ENCODE assay signal across 9 cellular contexts in genomic region chr14:99899578-99900178, GRCh38.
A peak's percentile ranks its signal among the peaks of the same experiment; 100 is the strongest.
DNase-seq lines count a peak whose midpoint lies in the region; ATAC-seq, FAIRE-seq and TF ChIP-seq lines count a peak whose summit lies in the region.
"Had no signal": no experiment of that assay in that cellular context is flagged by ENCODE, and none has a peak within 500 bp of the region (broad histone marks: within the 10 kb centered on the region; RNA-seq: fewer than 3 reads in every experiment).

No MANE protein-coding gene starts in this region.

- H3K4me3 ChIP-seq in foreskin fibroblast (ENCODE audit: low read depth in 1 of 2, low read length in 2 of 2): no peak overlapping the region
- H3K4me3 ChIP-seq in aorta (ENCODE audit: low read length in 2 of 2): no peak overlapping the region
- H3K4me3 ChIP-seq: SJSA1 had no signal

- DNase-seq in GM03348 (ENCODE audit: low spot score): peak; percentile 42
- DNase-seq in RKO (ENCODE audit: low spot score): peak; percentile 49
- peak in 1 of 2 donors; percentile 65 for DNase-seq in foreskin fibroblast
- no peak for DNase-seq in stimulated activated CD8-positive, alpha-beta memory T cell treated with anti-CD3 and anti-CD28 coated beads, Interleukin-4, amount 100 ng/mL, for 48 hours
- DNase-seq in aorta: no peak
- DNase-seq in activated CD8-positive, alpha-beta memory T cell treated with anti-CD3 and anti-CD28 coated beads, Interleukin-2, amount 50 U/mL, for 4 hours: no peak

- 68 to 70% methylated on average over 7 of the region's 7 CpGs for WGBS in aorta, 2 donors

- H3K27me3 ChIP-seq in aorta (ENCODE audit: control insufficient read depth in 1 of 2, insufficient read depth in 2 of 2, low read length in 1 of 2): no peaks in the 10 kb centered on the region
- H3K27me3 ChIP-seq: SJSA1 had no signal

- ATAC-seq in aorta (ENCODE audit: low FRiP score) (no peak), HG03432 (IDR thresholded peaks at IDR 0.05; ENCODE audit: unreplicated experiment) (no peak)

- no peaks in the 10 kb centered on the region for H3K4me1 ChIP-seq in aorta (ENCODE audit: control insufficient read depth in 1 of 2, insufficient read depth in 2 of 2, low read length in 2 of 2)
- H3K4me1 ChIP-seq: SJSA1 had no signal

- TF ChIP-seq CTCF in foreskin fibroblast (IDR thresholded peaks at IDR 0.05; ENCODE audit: low read depth, low read length): peak; percentile 48

- no peaks in the 10 kb centered on the region for H3K9me3 ChIP-seq in aorta (ENCODE audit: control insufficient read depth, low read length)
- H3K9me3 ChIP-seq: SJSA1 had no signal

- intact Hi-C loops in aorta (cut with DNase I): no loop called here

- peak; percentile 96 for FAIRE-seq in A204.1 (lab: Jason Lieb, UNC)

- H3K36me3 ChIP-seq in aorta (ENCODE audit: control insufficient read depth in 1 of 2, insufficient read depth in 2 of 2, low read length in 1 of 2): no peaks in the 10 kb centered on the region

- no peak overlapping the region for H3K27ac ChIP-seq in aorta (ENCODE audit: low read depth in 1 of 2, low read length in 2 of 2)
- H3K27ac ChIP-seq: SJSA1 had no signal

Comparison
In these comparisons a context has a peak if more than half of its experiments do, and no peak if none do; other contexts are left out.
1. DNase-seq: peak in GM03348 (single experiment) and RKO (single experiment); none in stimulated activated CD8-positive, alpha-beta memory T cell treated with anti-CD3 and anti-CD28 coated beads, Interleukin-4, amount 100 ng/mL, for 48 hours (single experiment), aorta (0 of 2) and activated CD8-positive, alpha-beta memory T cell treated with anti-CD3 and anti-CD28 coated beads, Interleukin-2, amount 50 U/mL, for 4 hours (single experiment).